Comparison of ENCODE assay signal across 8 cellular contexts in the genomic region with DNA sequence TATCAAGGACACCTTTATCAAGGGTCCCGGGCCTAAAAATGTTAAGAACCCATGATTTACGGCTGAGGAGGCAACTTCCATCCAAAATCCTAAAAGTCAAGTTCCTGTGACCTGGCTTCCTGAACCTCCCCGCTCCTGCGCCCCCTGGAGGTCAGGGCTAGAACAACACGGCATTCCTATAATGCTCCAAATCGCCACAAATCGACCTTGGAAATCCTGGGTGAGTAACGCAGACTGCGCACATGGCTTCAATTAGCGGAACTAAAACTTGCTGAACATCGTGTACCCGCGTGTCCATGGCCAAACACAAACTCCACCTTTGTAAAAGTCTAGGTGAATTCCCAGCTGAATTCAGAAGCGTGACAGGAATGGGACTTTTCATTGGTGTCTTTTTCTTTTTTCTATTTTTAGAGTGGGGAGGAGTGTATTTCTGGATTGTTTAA. TPM values are rescaled to one million over a fixed set of nuclear protein-coding genes. Genes with fewer than 3 reads are reported as not detected.
DNase-seq lines count a peak whose midpoint lies in the region; ATAC-seq and TF ChIP-seq lines count a peak whose summit lies in the region.

No MANE protein-coding gene starts in this region.

- no peaks in the 10 kb centered on the region for H3K9me2 ChIP-seq in GM23338 (ENCODE audit: insufficient read depth)

- H3K9me3 ChIP-seq in stomach smooth muscle (ENCODE audit: control insufficient read depth in 2 of 2, low read length in 2 of 2) = no peaks in the 10 kb centered on the region

- no peak; the same call in none of the 2 replicates for TF ChIP-seq CTCF in AG09319 (IDR thresholded peaks at IDR 0.05; ENCODE audit: low read depth, low read length)
- peak; percentile 93 to 99 for TF ChIP-seq CTCF in GM23338 (conservative IDR thresholded peaks at IDR 0.05; ENCODE audit: low read depth in 2 of 2)
- peak; percentile 93 for TF ChIP-seq CTCF in neural crest cell (conservative IDR thresholded peaks at IDR 0.05)

- no peak overlapping the region for H3K4me3 ChIP-seq in GM23338
- peak overlapping the region; percentile 36 to 52 for H3K4me3 ChIP-seq in stomach smooth muscle (ENCODE audit: low read length in 2 of 2)

- no peak overlapping the region for H3K9ac ChIP-seq in stomach smooth muscle (ENCODE audit: low read length in 2 of 2)

- H3K27ac ChIP-seq in GM23338 (ENCODE audit: low read depth) (no peak overlapping the region), stomach smooth muscle (ENCODE audit: low read length) (no peak overlapping the region)

- H3K36me3 Mint-ChIP-seq in GM23338 (ENCODE audit: low read depth) (no peaks in the 10 kb centered on the region), neural crest cell (ENCODE audit: low read depth) (no peaks in the 10 kb centered on the region)
- no peaks in the 10 kb centered on the region for H3K36me3 Mint-ChIP-seq in activated CD8-positive, alpha-beta memory T cell treated with anti-CD3 and anti-CD28 coated beads, Interleukin-2, amount 10 ng/mL, durations not matched to agents 7 days and 5 days

- H3K4me1 ChIP-seq in GM23338 (ENCODE audit: insufficient read depth) (no peaks in the 10 kb centered on the region), stomach smooth muscle (ENCODE audit: control insufficient read depth, insufficient read depth, low read length) (peaks cover 7% of the 10 kb centered on the region)

- H3K27me3 Mint-ChIP-seq in GM23338 (ENCODE audit: insufficient read depth, low read depth, poor library complexity) (peaks cover 5% of the 10 kb centered on the region), neural crest cell (ENCODE audit: low read depth) (peaks cover 19% of the 10 kb centered on the region)
- H3K27me3 Mint-ChIP-seq in activated CD8-positive, alpha-beta memory T cell treated with anti-CD3 and anti-CD28 coated beads, Interleukin-2, amount 10 ng/mL, durations not matched to agents 7 days and 5 days = peaks cover 15% of the 10 kb centered on the region

- no peaks in the 10 kb centered on the region for H3F3A ChIP-seq in GM23338 (replicated peaks; ENCODE audit: low read depth)

- H3K27ac Mint-ChIP-seq in GM23338 = no peak overlapping the region
- no peak overlapping the region for H3K27ac Mint-ChIP-seq in activated CD8-positive, alpha-beta memory T cell treated with anti-CD3 and anti-CD28 coated beads, Interleukin-2, amount 10 ng/mL, durations not matched to agents 7 days and 5 days
- no peak overlapping the region for H3K27ac Mint-ChIP-seq in neural crest cell (ENCODE audit: unreplicated experiment)

- H3K36me3 ChIP-seq in GM23338 (ENCODE audit: insufficient read depth) (no peaks in the 10 kb centered on the region), stomach smooth muscle (ENCODE audit: control insufficient read depth in 2 of 2, insufficient read depth in 2 of 2, low read length in 2 of 2) (no peaks in the 10 kb centered on the region)

- no peak overlapping the region for H2AFZ ChIP-seq in GM23338

- no peaks in the 10 kb centered on the region for H3K27me3 ChIP-seq in GM23338 (ENCODE audit: insufficient read depth)
- no peaks in the 10 kb centered on the region for H3K27me3 ChIP-seq in stomach smooth muscle (ENCODE audit: control insufficient read depth in 1 of 2, insufficient read depth in 2 of 2, low read length in 2 of 2)

- CTCF ChIA-PET in activated CD8-positive, alpha-beta memory T cell treated with anti-CD3 and anti-CD28 coated beads, Interleukin-2, amount 10 ng/mL, durations not matched to agents 7 days and 5 days (lab: Charles Lee) = interaction anchor here (0.7 to 2.9 kb wide), 9 partner anchors 9 to 1277 kb away, joined by 3 to 14 read pairs (median 5); no protein-coding TSS in a partner anchor

- H3K4me2 ChIP-seq in GM23338 = peak overlapping the region; percentile 35; the same call in 1 of the 2 replicates

- H4K20me1 ChIP-seq in GM23338 (replicated peaks; ENCODE audit: insufficient read depth) = no peaks in the 10 kb centered on the region

- H3K9me3 Mint-ChIP-seq in GM23338 (peaks cover 3% of the 10 kb centered on the region; the same call in 2 of the 3 replicates), neural crest cell (no peaks in the 10 kb centered on the region)
- H3K9me3 Mint-ChIP-seq in activated CD8-positive, alpha-beta memory T cell treated with anti-CD3 and anti-CD28 coated beads, Interleukin-2, amount 10 ng/mL, durations not matched to agents 7 days and 5 days (ENCODE audit: low read depth) = no peaks in the 10 kb centered on the region

- H3K4me1 Mint-ChIP-seq in GM23338 = peaks cover 3% of the 10 kb centered on the region
- peaks cover 8% of the 10 kb centered on the region for H3K4me1 Mint-ChIP-seq in activated CD8-positive, alpha-beta memory T cell treated with anti-CD3 and anti-CD28 coated beads, Interleukin-2, amount 10 ng/mL, durations not matched to agents 7 days and 5 days
- peaks cover 5% of the 10 kb centered on the region for H3K4me1 Mint-ChIP-seq in neural crest cell

- H3K4me3 Mint-ChIP-seq in GM23338 (peak overlapping the region; percentile 37; the same call in 2 of the 3 replicates), neural crest cell (no peak overlapping the region)
- no peak overlapping the region for H3K4me3 Mint-ChIP-seq in activated CD8-positive, alpha-beta memory T cell treated with anti-CD3 and anti-CD28 coated beads, Interleukin-2, amount 10 ng/mL, durations not matched to agents 7 days and 5 days

- ATAC-seq in GM23338 (peak; percentile 88), esophagus mucosa (peak; percentile 72), GM21360 (IDR thresholded peaks at IDR 0.05; ENCODE audit: unreplicated experiment) (no peak)
- no peak for ATAC-seq in activated CD8-positive, alpha-beta memory T cell treated with anti-CD3 and anti-CD28 coated beads, Interleukin-2, amount 10 ng/mL, durations not matched to agents 7 days and 5 days

- DNase-seq in AG09319 (ENCODE audit: extremely low read depth, low read depth) (peak; percentile 92), GM23338 (ENCODE audit: low spot score) (peak; percentile 91), NCI-H748 treated with DMSO at 0.1 percent for 48 hours (lab: John Stamatoyannopoulos, UW) (peak; percentile 51), neural crest cell (ENCODE audit: low read depth, low spot score) (peak; percentile 75)
- peak; percentile 47 for DNase-seq in activated CD8-positive, alpha-beta memory T cell treated with anti-CD3 and anti-CD28 coated beads, Interleukin-2, amount 10 ng/mL, durations not matched to agents 7 days and 5 days

- H3K79me2 ChIP-seq in GM23338 (replicated peaks; ENCODE audit: insufficient read depth) = no peaks in the 10 kb centered on the region

TF ChIP-seq in GM23338, 12 proteins besides CTCF, POLR2A, EP300 and RAD21 (continues in another document):
- TF ChIP-seq STAT1 (IDR thresholded peaks at IDR 0.05; ENCODE audit: unreplicated experiment) = no peak

RNA-seq across cellular contexts. Expression of a gene that starts 4.3 kb away (rescaled TPM):
- 0.58 TPM in 1 of 2 replicates, not detected in the other for total RNA-seq in GM23338 (2014; rRNA removed; shearing (Covaris generic))
- polyA plus RNA-seq in GM23338 (2016; fragmentation: Nextera tagmentation; extraction: Ambion mirVana) = 0.08 TPM in 1 of 2 replicates, not detected in the other
- 1 to 10 TPM in 1 of 2 experiments, not detected in 1; 1.4 TPM for total RNA-seq in activated CD8-positive, alpha-beta memory T cell treated with anti-CD3 and anti-CD28 coated beads, Interleukin-2, amount 10 ng/mL, durations not matched to agents 7 days and 5 days
- total RNA-seq in esophagus mucosa (1.1 TPM), neural crest cell (0.44 TPM in 1 of 2 replicates, not detected in the other)

RNA-seq across cellular contexts. Expression of a gene that starts 26.6 kb away (rescaled TPM):
- total RNA-seq in GM23338 (2014; rRNA removed; shearing (Covaris generic)) = 0.28 TPM in 1 of 2 replicates, not detected in the other
- polyA plus RNA-seq in GM23338 (2016; fragmentation: Nextera tagmentation; extraction: Ambion mirVana) = not detected in 2 replicates
- under 1 TPM; 0.07 to 0.29 TPM for total RNA-seq in activated CD8-positive, alpha-beta memory T cell treated with anti-CD3 and anti-CD28 coated beads, Interleukin-2, amount 10 ng/mL, durations not matched to agents 7 days and 5 days
- total RNA-seq in esophagus mucosa (1.7 TPM), neural crest cell (not detected in 2 replicates)

RNA-seq across cellular contexts. Expression of a gene that starts 30.6 kb away (rescaled TPM):
- total RNA-seq in GM23338 (2014; rRNA removed; shearing (Covaris generic)) = 1.7 and 2.9 TPM in 2 replicates
- 10.2 and 12.7 TPM in 2 replicates for polyA plus RNA-seq in GM23338 (2016; fragmentation: Nextera tagmentation; extraction: Ambion mirVana)
- total RNA-seq in activated CD8-positive, alpha-beta memory T cell treated with anti-CD3 and anti-CD28 coated beads, Interleukin-2, amount 10 ng/mL, durations not matched to agents 7 days and 5 days = 10 to 100 TPM in 1 of 2 experiments, 1 to 10 TPM in 1; 7.6 to 14.5 TPM
- total RNA-seq in esophagus mucosa = 7.3 TPM
- total RNA-seq in neural crest cell = 10.2 and 10.6 TPM in 2 replicates

RNA-seq across cellular contexts. Expression of a gene that starts 43.8 kb away (rescaled TPM):
- total RNA-seq in GM23338 (2014; rRNA removed; shearing (Covaris generic)) = 42.8 and 50.1 TPM in 2 replicates
- polyA plus RNA-seq in GM23338 (2016; fragmentation: Nextera tagmentation; extraction: Ambion mirVana) = 16.3 and 16.7 TPM in 2 replicates
- total RNA-seq in activated CD8-positive, alpha-beta memory T cell treated with anti-CD3 and anti-CD28 coated beads, Interleukin-2, amount 10 ng/mL, durations not matched to agents 7 days and 5 days = 10 to 100 TPM; 11.7 to 14.3 TPM
- 7.9 TPM for total RNA-seq in esophagus mucosa
- total RNA-seq in neural crest cell = 31.6 and 32.4 TPM in 2 replicates

RNA-seq across cellular contexts. Expression of a gene that starts 49.0 kb away (rescaled TPM):
- 14.5 and 17.3 TPM in 2 replicates for total RNA-seq in GM23338 (2014; rRNA removed; shearing (Covaris generic))
- 15.0 and 15.3 TPM in 2 replicates for polyA plus RNA-seq in GM23338 (2016; fragmentation: Nextera tagmentation; extraction: Ambion mirVana)
- total RNA-seq in activated CD8-positive, alpha-beta memory T cell treated with anti-CD3 and anti-CD28 coated beads, Interleukin-2, amount 10 ng/mL, durations not matched to agents 7 days and 5 days = 10 to 100 TPM; 24.8 to 27.6 TPM
- 14.6 TPM for total RNA-seq in esophagus mucosa
- 24.6 and 26.1 TPM in 2 replicates for total RNA-seq in neural crest cell

Comparison
In these comparisons a context has a peak if more than half of its experiments do, and no peak if none do; other contexts are left out.
1. ATAC-seq: peak in GM23338 (single experiment) and esophagus mucosa (single experiment); none in activated CD8-positive, alpha-beta memory T cell treated with anti-CD3 and anti-CD28 coated beads, Interleukin-2, amount 10 ng/mL, durations not matched to agents 7 days and 5 days (single experiment) and GM21360 (single experiment).
2. Peak in every context shown above with its lines, with median percentiles within 50 percentile points of each other: DNase-seq.